ENCODE assay signal across 8 cellular contexts in the genomic region with DNA sequence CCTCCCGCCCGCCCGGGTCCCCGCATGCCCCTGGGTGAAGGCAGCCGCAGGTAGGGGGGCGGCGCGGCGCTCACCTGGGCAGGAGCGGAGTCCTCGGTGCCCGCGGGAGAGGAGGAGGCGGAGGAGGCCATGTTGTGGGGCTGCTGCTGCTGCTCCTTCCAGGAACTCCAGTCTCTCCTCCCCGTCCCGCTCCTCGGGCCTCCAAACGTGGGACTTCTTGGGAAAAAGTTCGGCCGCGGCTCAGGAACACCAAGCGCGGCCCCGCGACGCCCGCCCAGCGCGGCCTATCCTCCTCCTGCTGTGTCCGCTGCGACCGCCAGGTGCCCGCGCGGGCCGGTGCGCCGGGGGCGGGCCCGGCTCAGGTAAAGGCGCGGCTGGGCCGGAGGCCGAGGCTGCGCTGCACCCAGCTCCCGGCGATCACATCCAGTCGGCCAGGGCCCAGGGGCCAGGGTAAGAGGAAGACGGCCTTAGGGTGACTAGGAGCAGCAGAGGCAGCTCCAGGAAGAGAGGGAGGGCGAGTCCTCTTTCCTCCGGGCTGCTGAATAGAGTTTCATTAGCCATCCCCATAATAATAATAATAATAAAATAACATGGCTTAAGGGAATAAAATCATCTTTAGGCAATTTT. TPM values are rescaled to one million over a fixed set of nuclear protein-coding genes. Genes with fewer than 3 reads are reported as not detected.
A peak's percentile ranks its signal among the peaks of the same experiment; 100 is the strongest.
DNase-seq lines count a peak whose midpoint lies in the region; ATAC-seq, FAIRE-seq and TF ChIP-seq lines count a peak whose summit lies in the region.

No MANE protein-coding gene starts in this region.

- peak; percentile 63 for ATAC-seq in GM18907 (IDR thresholded peaks at IDR 0.05; ENCODE audit: unreplicated experiment)
- ATAC-seq in HG03175 (IDR thresholded peaks at IDR 0.05; ENCODE audit: unreplicated experiment) = peak; percentile 58
- peak; percentile 75 for ATAC-seq in T-helper 17 cell
- ATAC-seq in left lobe of liver = peak; percentile 83

- no peaks in the 10 kb centered on the region for H3K9me3 ChIP-seq in T-helper 17 cell (ENCODE audit: control insufficient read depth, low read length, poor library complexity, severe bottlenecking)

- H3K27me3 ChIP-seq in bronchial epithelial cell (ENCODE audit: control insufficient read depth, insufficient read depth, low read length) = no peaks in the 10 kb centered on the region

- peak overlapping the region; percentile 79 for H3K4me3 ChIP-seq in bronchial epithelial cell (ENCODE audit: low read depth, low read length)

- H3K4me1 Mint-ChIP-seq in T-helper 17 cell = peaks cover 28% of the 10 kb centered on the region

- H3K4me3 Mint-ChIP-seq in T-helper 17 cell = peak overlapping the region; percentile 84

- H3K27me3 Mint-ChIP-seq in T-helper 17 cell = no peaks in the 10 kb centered on the region

- DNase-seq in AG08396 (ENCODE audit: low spot score) (peak; percentile 29), T-helper 17 cell (peak; percentile 33 to 55 (median 44)), bronchial epithelial cell (ENCODE audit: low read depth) (peak; percentile 50), left lobe of liver (ENCODE audit: low spot score) (no peak), RKO (ENCODE audit: low spot score) (no peak)
- DNase-seq in stimulated activated CD8-positive, alpha-beta memory T cell treated with anti-CD3 and anti-CD28 coated beads, Interleukin-15, amount 100 ng/mL, for 24 hours (ENCODE audit: low read depth) = peak; percentile 2

- H3K36me3 Mint-ChIP-seq in T-helper 17 cell (ENCODE audit: low read depth) = peaks cover 5% of the 10 kb centered on the region

- peak; percentile 52 for TF ChIP-seq CTCF in bronchial epithelial cell (IDR thresholded peaks at IDR 0.05; ENCODE audit: insufficient read depth, low read length, severe bottlenecking)

- no peaks in the 10 kb centered on the region for H3K36me3 ChIP-seq in bronchial epithelial cell (ENCODE audit: control insufficient read depth, insufficient read depth, low read length)

- FAIRE-seq in bronchial epithelial cell (lab: Jason Lieb, UNC) = no peak

- peak overlapping the region; percentile 99 for H3K27ac Mint-ChIP-seq in T-helper 17 cell

RNA-seq across cellular contexts. Expression of a gene that starts 45.0 kb away (rescaled TPM):
- total RNA-seq in T-helper 17 cell = 1 to 10 TPM in 1 of 2 donors, under 1 TPM in 1; 0.67 to 1.4 TPM
- 0.64 and 0.79 TPM in 2 replicates for total RNA-seq in bronchial epithelial cell
- 0.65 TPM for total RNA-seq in left lobe of liver

Comparison
In these comparisons a context has a peak if more than half of its experiments do, and no peak if none do; other contexts are left out.
1. DNase-seq: peak in AG08396 (single experiment), T-helper 17 cell (3 of 3), bronchial epithelial cell (single experiment) and stimulated activated CD8-positive, alpha-beta memory T cell treated with anti-CD3 and anti-CD28 coated beads, Interleukin-15, amount 100 ng/mL, for 24 hours (single experiment); none in left lobe of liver (single experiment) and RKO (single experiment).
2. Peak in every context shown above with its lines, with median percentiles within 50 percentile points of each other: ATAC-seq.